In the genomic region with DNA sequence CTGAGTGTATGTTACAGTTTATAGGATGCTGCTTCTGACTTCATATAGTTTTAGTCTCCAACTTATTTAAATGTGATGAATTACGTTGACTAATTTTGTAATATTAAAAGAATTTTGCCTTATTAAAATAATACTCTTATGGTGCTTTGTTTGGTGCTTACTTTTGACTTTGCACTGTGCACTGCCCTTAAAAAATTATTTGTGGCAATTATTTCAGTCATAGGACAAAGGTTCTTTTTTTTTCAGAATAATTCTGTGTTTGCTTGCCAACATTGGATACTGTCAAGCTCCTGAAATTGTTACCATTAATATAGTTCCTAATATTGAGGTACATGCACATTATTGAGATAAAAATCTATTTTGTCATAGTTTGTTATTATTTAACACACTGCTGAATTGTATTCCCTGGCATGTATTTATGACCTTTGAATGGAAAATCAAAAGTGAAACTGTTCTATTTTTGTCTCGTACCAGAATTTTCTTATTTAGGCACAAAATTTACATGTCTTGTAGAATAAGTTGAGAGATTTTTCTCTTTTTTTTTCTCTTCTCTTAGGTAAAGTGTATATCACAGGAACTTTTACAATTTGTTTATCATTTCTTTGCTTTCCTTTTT, we compare ENCODE assay signal across 31 cellular contexts.
"Had no signal": no experiment of that assay in that cellular context is flagged by ENCODE, and none has a peak within 500 bp of the region (broad histone marks: within the 10 kb centered on the region; RNA-seq: fewer than 3 reads in every experiment).

No MANE protein-coding gene starts in this region.

- H3K9ac ChIP-seq: SK-N-SH had no signal

- H3K4me2 ChIP-seq: SK-N-SH had no signal

- DNase-seq: activated CD4-positive, alpha-beta T cell treated with anti-CD3 and anti-CD28 coated beads for 36 hours; activated CD4-positive, alpha-beta T cell treated with anti-CD3 and anti-CD28 coated beads, Interleukin-2, amount 10 ng/mL, durations not matched to agents 7 days and 5 days; activated CD4-positive, alpha-beta T cell treated with anti-CD3 and anti-CD28 coated beads, Interleukin-2, amount 50 U/mL, for 48 hours; activated CD8-positive, alpha-beta T cell treated with anti-CD3 and anti-CD28 coated beads, Interleukin-2, amount 10 ng/mL, durations not matched to agents 7 days and 5 days; activated gamma-delta T cell treated with Interleukin-2 at 50 U/mL for 16 hours; activated naive CD4-positive, alpha-beta T cell treated with anti-CD3 and anti-CD28 coated beads for 36 hours; activated T-cell treated with anti-CD3 and anti-CD28 coated beads, Interleukin-2, amount 50 U/mL, for 24 hours; anterior cingulate cortex; caudate nucleus; cerebellar nuclear complex; Kasumi-1; KBM-7; MG63; MV-4-11; NCI-H1092; NCI-H1436 treated with DMSO at 0.1 percent for 48 hours; NCI-H1694 treated with DMSO at 0.1 percent for 48 hours; NCI-H2029; NCI-H510A; NCI-H526; NCI-H748 treated with DMSO at 0.1 percent for 48 hours; PC-3; Peyer's patch; RPMI8226; SHP77 treated with DMSO at 0.1 percent for 48 hours; SK-N-SH had no signal

- H3K4me3 ChIP-seq: MG63, Peyer's patch, SJSA1 had no signal

- ATAC-seq: activated CD4-positive, alpha-beta T cell treated with anti-CD3 and anti-CD28 coated beads for 36 hours; activated CD4-positive, CD25-positive, alpha-beta regulatory T cell treated with anti-CD3 and anti-CD28 coated beads, Interleukin-2, amount 50 U/mL, for 24 hours; activated CD8-positive, alpha-beta T cell treated with anti-CD3 and anti-CD28 coated beads, Interleukin-2, amount 10 ng/mL, durations not matched to agents 7 days and 5 days; activated naive CD4-positive, alpha-beta T cell treated with anti-CD3 and anti-CD28 coated beads, Interleukin-2, amount 50 U/mL, for 72 hours; PC-3; WTC11 had no signal

- FAIRE-seq: bronchial epithelial cell had no signal

- H3K27ac ChIP-seq: Peyer's patch, SJSA1 had no signal

- H3K27me3 ChIP-seq: MG63, Peyer's patch, SJSA1 had no signal

- H3K4me1 ChIP-seq: Peyer's patch, SJSA1 had no signal

- H3K9me3 ChIP-seq: MG63, Peyer's patch, SJSA1 had no signal

- H3K36me3 ChIP-seq: MG63, Peyer's patch, SJSA1 had no signal
